32 cellular contexts compared by ENCODE assay signal in genomic region chr1:221983444-221983843, GRCh38.
"Had no signal": no experiment of that assay in that cellular context is flagged by ENCODE, and none has a peak within 500 bp of the region (broad histone marks: within the 10 kb centered on the region; RNA-seq: fewer than 3 reads in every experiment).

No MANE protein-coding gene starts in this region.

- H3K4me3 Mint-ChIP-seq: activated CD4-positive, alpha-beta memory T cell treated with anti-CD3 and anti-CD28 coated beads for 36 hours; activated naive CD4-positive, alpha-beta T cell treated with anti-CD3 and anti-CD28 coated beads for 36 hours; activated T-helper 1 cell treated with anti-CD3 and anti-CD28 coated beads, Interleukin-12 subunit alpha, Interleukin-12 subunit beta, Interleukin-2, Interleukin-4 antibody, amounts not matched to agents 30 ng/mL and 10 ng/mL and 1 ng/mL, durations not matched to agents 14 hours and 24 hours and 36 hours; effector memory CD8-positive, alpha-beta T cell; mesothelial cell of epicardium; naive B cell; nephron progenitor cell; stimulated activated effector memory CD8-positive, alpha-beta T cell treated with anti-CD3 and anti-CD28 coated beads, Interleukin-12 subunit alpha, Interleukin-12 subunit beta, amount 100 ng/mL, for 72 hours; stimulated activated naive CD8-positive, alpha-beta T cell treated with anti-CD3 and anti-CD28 coated beads, Interleukin-15, Interleukin-2, amounts not matched to agents 100 ng/mL and 50 ng/mL, for 24 hours had no signal

- H3K27ac Mint-ChIP-seq: activated CD4-positive, alpha-beta memory T cell treated with anti-CD3 and anti-CD28 coated beads for 36 hours; activated naive CD4-positive, alpha-beta T cell treated with anti-CD3 and anti-CD28 coated beads for 36 hours; activated T-helper 1 cell treated with anti-CD3 and anti-CD28 coated beads, Interleukin-12 subunit alpha, Interleukin-12 subunit beta, Interleukin-2, Interleukin-4 antibody, amounts not matched to agents 30 ng/mL and 10 ng/mL and 1 ng/mL, durations not matched to agents 14 hours and 24 hours and 36 hours; effector memory CD8-positive, alpha-beta T cell; mesothelial cell of epicardium; nephron progenitor cell; stimulated activated effector memory CD8-positive, alpha-beta T cell treated with anti-CD3 and anti-CD28 coated beads, Interleukin-12 subunit alpha, Interleukin-12 subunit beta, amount 100 ng/mL, for 72 hours; stimulated activated naive CD8-positive, alpha-beta T cell treated with anti-CD3 and anti-CD28 coated beads, Interleukin-15, Interleukin-2, amounts not matched to agents 100 ng/mL and 50 ng/mL, for 24 hours had no signal

- H3K27ac ChIP-seq: coronary artery, dorsolateral prefrontal cortex, gastroesophageal sphincter, hepatocyte, neutrophil, ovary, prostate gland, thoracic aorta, uterus had no signal

- H2AFZ ChIP-seq: hepatocyte had no signal

- H3K4me2 ChIP-seq: hepatocyte had no signal

- H3K4me3 ChIP-seq: coronary artery, dorsolateral prefrontal cortex, gastroesophageal sphincter, hepatocyte, ovary, prostate gland, thoracic aorta, uterus had no signal

- H3K79me2 ChIP-seq: hepatocyte had no signal

- H3K27me3 ChIP-seq: gastroesophageal sphincter, hepatocyte, neutrophil, ovary, uterus had no signal

- H3K36me3 Mint-ChIP-seq: activated CD4-positive, alpha-beta memory T cell treated with anti-CD3 and anti-CD28 coated beads for 36 hours; mesothelial cell of epicardium; naive B cell; stimulated activated effector memory CD8-positive, alpha-beta T cell treated with anti-CD3 and anti-CD28 coated beads, Interleukin-12 subunit alpha, Interleukin-12 subunit beta, amount 100 ng/mL, for 72 hours had no signal

- H3K9me3 ChIP-seq: gastroesophageal sphincter, neutrophil, ovary, prostate gland, thoracic aorta, uterus had no signal

- H3K9me3 Mint-ChIP-seq: activated CD4-positive, alpha-beta memory T cell treated with anti-CD3 and anti-CD28 coated beads for 36 hours; activated naive CD4-positive, alpha-beta T cell treated with anti-CD3 and anti-CD28 coated beads for 36 hours; activated T-helper 1 cell treated with anti-CD3 and anti-CD28 coated beads, Interleukin-12 subunit alpha, Interleukin-12 subunit beta, Interleukin-2, Interleukin-4 antibody, amounts not matched to agents 30 ng/mL and 10 ng/mL and 1 ng/mL, durations not matched to agents 14 hours and 24 hours and 36 hours; effector memory CD8-positive, alpha-beta T cell; mesothelial cell of epicardium; naive B cell; nephron progenitor cell; stimulated activated effector memory CD8-positive, alpha-beta T cell treated with anti-CD3 and anti-CD28 coated beads, Interleukin-12 subunit alpha, Interleukin-12 subunit beta, amount 100 ng/mL, for 72 hours; stimulated activated naive CD8-positive, alpha-beta T cell treated with anti-CD3 and anti-CD28 coated beads, Interleukin-15, Interleukin-2, amounts not matched to agents 100 ng/mL and 50 ng/mL, for 24 hours had no signal

- H3K4me1 ChIP-seq: gastroesophageal sphincter, prostate gland, uterus had no signal

- H3K36me3 ChIP-seq: gastroesophageal sphincter, neutrophil, ovary, prostate gland, thoracic aorta, uterus had no signal

- FAIRE-seq: endothelial cell of umbilical vein, small intestine had no signal

- ATAC-seq: effector memory CD8-positive, alpha-beta T cell; esophagus mucosa; gastroesophageal sphincter; left cardiac atrium; left ventricle myocardium superior; sciatic nerve; stimulated activated effector memory CD8-positive, alpha-beta T cell treated with anti-CD3 and anti-CD28 coated beads, Interleukin-12 subunit alpha, Interleukin-12 subunit beta, amount 100 ng/mL, for 72 hours had no signal

- DNase-seq: activated CD4-positive, alpha-beta memory T cell treated with anti-CD3 and anti-CD28 coated beads for 36 hours; activated CD4-positive, alpha-beta T cell treated with anti-CD3 and anti-CD28 coated beads for 4 hours; activated CD8-positive, alpha-beta memory T cell treated with anti-CD3 and anti-CD28 coated beads, Interleukin-2, amount 50 U/mL, for 4 hours; activated effector memory CD4-positive, alpha-beta T cell treated with anti-CD3 and anti-CD28 coated beads, Interleukin-2, amount 50 U/mL, for 16 hours; activated naive CD4-positive, alpha-beta T cell treated with anti-CD3 and anti-CD28 coated beads for 36 hours; activated T-cell treated with anti-CD3 and anti-CD28 coated beads, Interleukin-2, amount 50 U/mL, for 1 hour; dorsolateral prefrontal cortex; effector memory CD8-positive, alpha-beta T cell; islet precursor cell; left cardiac atrium; left ventricle myocardium superior; naive B cell; nephron progenitor cell; ovary; retina; small intestine; stimulated activated CD4-positive, alpha-beta T cell treated with anti-CD3 and anti-CD28 coated beads, Interleukin-4, amount 100 ng/mL, for 24 hours; trophoblast cell; uterus had no signal

- H3K4me1 Mint-ChIP-seq: mesothelial cell of epicardium; nephron progenitor cell; stimulated activated effector memory CD8-positive, alpha-beta T cell treated with anti-CD3 and anti-CD28 coated beads, Interleukin-12 subunit alpha, Interleukin-12 subunit beta, amount 100 ng/mL, for 72 hours had no signal
